In genomic region chr1:39326836-39327235, GRCh38 we compare ENCODE assay signal across 16 cellular contexts.
DNase-seq lines count a peak whose midpoint lies in the region; ATAC-seq and TF ChIP-seq lines count a peak whose summit lies in the region.
"Had no signal": no experiment of that assay in that cellular context is flagged by ENCODE, and none has a peak within 500 bp of the region (broad histone marks: within the 10 kb centered on the region; RNA-seq: fewer than 3 reads in every experiment).

No MANE protein-coding gene starts in this region.

- H3K9me3 ChIP-seq in sigmoid colon: no peaks in the 10 kb centered on the region
- H3K9me3 ChIP-seq: Caco-2, MG63, suprapubic skin had no signal

- DNase-seq in EH (ENCODE audit: low read depth): peak; percentile 11
- DNase-seq in LHCN-M2 (ENCODE audit: low read depth): peak; percentile 15
- peak; percentile 18 for DNase-seq in epithelial cell of esophagus (ENCODE audit: low read depth)
- no peak for DNase-seq in sigmoid colon
- DNase-seq in ACHN: no peak
- DNase-seq: Caco-2, dorsolateral prefrontal cortex, left colon, MG63, NCI-H1694 treated with DMSO at 0.1 percent for 48 hours, SIG-M5 had no signal

- ATAC-seq in HG02840 (IDR thresholded peaks at IDR 0.05; ENCODE audit: low FRiP score, unreplicated experiment) (no peak), GM19395 (IDR thresholded peaks at IDR 0.05; ENCODE audit: unreplicated experiment) (no peak)
- ATAC-seq: left colon, WTC11 had no signal

- H3K4me1 ChIP-seq in sigmoid colon: peaks cover 0 to 51% (median 36%) of the 10 kb centered on the region in 4 donors
- H3K4me1 ChIP-seq: Caco-2, suprapubic skin had no signal

- no peak for TF ChIP-seq CTCF in epithelial cell of esophagus (IDR thresholded peaks at IDR 0.05; ENCODE audit: insufficient read depth, low read depth, low read length, missing control alignments)
- no peak for TF ChIP-seq CTCF in sigmoid colon (IDR thresholded peaks at IDR 0.05)

- no peak for TF ChIP-seq EP300 in sigmoid colon (IDR thresholded peaks at IDR 0.05)

- intact Hi-C loops in sigmoid colon (cut with DNase I): no loop called here

- no peaks in the 10 kb centered on the region for H3K27me3 ChIP-seq in sigmoid colon
- H3K27me3 ChIP-seq: cardiac muscle cell, dorsolateral prefrontal cortex, MG63, suprapubic skin had no signal

- H3K4me3 ChIP-seq in epithelial cell of esophagus (ENCODE audit: low read length): no peak overlapping the region
- H3K4me3 ChIP-seq in sigmoid colon: no peak overlapping the region
- H3K4me3 ChIP-seq: cardiac muscle cell, dorsolateral prefrontal cortex, MG63, suprapubic skin had no signal

- in situ Hi-C loops in ACHN (cut with HindIII; ENCODE audit: low pct_ligation_motif_present, low pct_unique_long_range_greater_than_20kb, low sequenced_read_pairs): no loop called here

- 95 to 100% methylated on average over 1 of the region's 1 CpG for whole genome bisulfite sequencing in sigmoid colon, 2 donors

- peaks cover 22 to 78% (median 45%) of the 10 kb centered on the region in 4 donors for H3K36me3 ChIP-seq in sigmoid colon

- peak overlapping the region; percentile 65 to 81 (median 75) for H3K27ac ChIP-seq in sigmoid colon
- H3K27ac ChIP-seq: cardiac muscle cell, suprapubic skin had no signal

- TF ChIP-seq POLR2A in sigmoid colon (IDR thresholded peaks at IDR 0.05): no peak

Comparison
In these comparisons a context has a peak if more than half of its experiments do, and no peak if none do; other contexts are left out.
1. DNase-seq: peak in EH (single experiment), LHCN-M2 (single experiment) and epithelial cell of esophagus (single experiment); none in sigmoid colon (single experiment) and ACHN (single experiment).